In the genomic region with DNA sequence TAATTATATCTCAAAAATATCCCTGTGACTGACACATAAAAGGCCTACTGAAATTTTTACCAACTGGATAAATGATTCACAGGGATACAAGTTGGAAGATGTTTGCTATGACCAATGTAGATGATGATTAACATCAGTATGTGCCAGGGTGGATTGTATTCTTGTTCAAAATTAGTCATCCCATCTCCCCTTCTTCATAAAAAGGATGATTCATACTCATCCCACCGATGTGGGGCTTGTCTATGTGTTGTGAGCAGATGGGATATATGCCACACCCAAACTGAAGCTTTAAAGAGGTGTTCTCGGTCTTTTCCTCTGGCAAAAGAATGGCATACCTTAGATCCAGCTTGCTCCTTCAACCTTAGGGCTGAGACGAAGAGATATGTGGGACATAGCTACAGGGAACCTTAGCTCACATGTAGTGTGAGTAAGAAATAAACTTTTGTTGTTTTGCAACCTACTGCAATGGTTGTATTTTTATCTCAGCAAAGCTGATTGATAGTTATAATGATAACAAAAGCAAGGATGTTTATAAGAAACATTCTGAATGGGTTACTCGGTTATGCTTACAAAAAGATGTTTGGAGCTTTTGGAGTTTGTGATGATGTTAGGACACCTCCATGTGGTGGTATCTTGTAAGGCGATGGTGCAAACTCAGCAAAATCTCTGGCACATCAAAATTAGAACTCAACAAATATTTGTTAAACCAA, we compare ENCODE assay signal across 9 cellular contexts. TPM values are rescaled to one million over a fixed set of nuclear protein-coding genes. Genes with fewer than 3 reads are reported as not detected.
DNase-seq lines count a peak whose midpoint lies in the region; ATAC-seq, FAIRE-seq and TF ChIP-seq lines count a peak whose summit lies in the region.
"Had no signal": no experiment of that assay in that cellular context is flagged by ENCODE, and none has a peak within 500 bp of the region (broad histone marks: within the 10 kb centered on the region; RNA-seq: fewer than 3 reads in every experiment).

No MANE protein-coding gene starts in this region.

- no peak overlapping the region for H3K4me3 ChIP-seq in AG04450 (ENCODE audit: low read depth, low read length)
- H3K4me3 ChIP-seq in kidney (ENCODE audit: low read length in 2 of 2) = no peak overlapping the region
- no peak overlapping the region for H3K4me3 ChIP-seq in suprapubic skin

- TF ChIP-seq EP300 in suprapubic skin (IDR thresholded peaks at IDR 0.05) = no peak

- intact Hi-C loops in kidney (cut with DNase I) = no loop called here

- CTCF ChIA-PET in AG04450 (lab: Charles Lee) = interaction anchor here (0.5 to 2.1 kb wide), 33 partner anchors 10 to 1554 kb away, joined by 3 to 23 read pairs (median 3); a partner anchor contains a TSS

- peak; percentile 72 for ATAC-seq in GM18511 (IDR thresholded peaks at IDR 0.05; ENCODE audit: unreplicated experiment)
- ATAC-seq in HG03280 (IDR thresholded peaks at IDR 0.05; ENCODE audit: unreplicated experiment) = peak; percentile 56

- no peaks in the 10 kb centered on the region for H3K4me1 ChIP-seq in kidney (ENCODE audit: control insufficient read depth in 1 of 2, insufficient read depth in 1 of 2, low read depth in 1 of 2, low read length in 2 of 2)
- no peaks in the 10 kb centered on the region for H3K4me1 ChIP-seq in suprapubic skin

- DNase-seq in AG04450 (ENCODE audit: low read depth, low spot score) = peak; percentile 70
- DNase-seq in kidney = no peak
- DNase-seq in suprapubic skin (ENCODE audit: low spot score in 2 of 2) = no peak
- no peak for DNase-seq in NCI-H1436 (lab: John Stamatoyannopoulos, UW)
- DNase-seq in KBM-7 = no peak

- peak; percentile 79 for TF ChIP-seq CTCF in AG04450 (IDR thresholded peaks at IDR 0.05; ENCODE audit: low read depth, low read length)
- TF ChIP-seq CTCF in kidney (IDR thresholded peaks at IDR 0.05; ENCODE audit: borderline replicate concordance, extremely low read depth, insufficient read depth) = peak; percentile 28
- TF ChIP-seq CTCF in suprapubic skin (IDR thresholded peaks at IDR 0.05) = no peak

- H3K36me3 ChIP-seq in kidney (ENCODE audit: control insufficient read depth in 1 of 2, insufficient read depth in 2 of 2, low read length in 2 of 2) (no peaks in the 10 kb centered on the region), suprapubic skin (no peaks in the 10 kb centered on the region)

- H3K27ac ChIP-seq in AG04450 (ENCODE audit: low read depth, low read length) (peak overlapping the region; percentile 85), kidney (ENCODE audit: low read depth in 2 of 2, low read length in 2 of 2) (no peak overlapping the region), suprapubic skin (no peak overlapping the region)
- H3K27ac ChIP-seq: HL-60 had no signal

- 36% methylated on average over 5 of the region's 5 CpGs for WGBS in suprapubic skin

- no peaks in the 10 kb centered on the region for H3K9me3 ChIP-seq in AG04450 (ENCODE audit: control insufficient read depth, insufficient read depth, low read length)
- H3K9me3 ChIP-seq in kidney (ENCODE audit: control insufficient read depth in 1 of 2, low read length in 2 of 2) = no peaks in the 10 kb centered on the region
- H3K9me3 ChIP-seq in suprapubic skin = no peaks in the 10 kb centered on the region

- H3K27me3 ChIP-seq in AG04450 (ENCODE audit: control insufficient read depth, insufficient read depth, low read length) (no peaks in the 10 kb centered on the region), suprapubic skin (no peaks in the 10 kb centered on the region)

- in situ Hi-C loops in KBM-7 (cut with MboI; ENCODE audit: low pct_unique_long_range_greater_than_20kb, low sequenced_read_pairs) = no loop called here

- FAIRE-seq in TTC549 (lab: Jason Lieb, UNC) (peak; percentile 84), kidney (lab: Jason Lieb, UNC) (no peak)

- POLR2A ChIA-PET in AG04450 (lab: Yijun Ruan, JAX) = interaction anchor here (0.6 to 1.1 kb wide), 3 partner anchors 30 to 1116 kb away, joined by 5 to 9 read pairs (median 7); a partner anchor contains a TSS

- no peak overlapping the region for H3K9ac ChIP-seq in kidney (ENCODE audit: low read length in 2 of 2)

- TF ChIP-seq POLR2A in suprapubic skin (IDR thresholded peaks at IDR 0.05) = no peak

RNA-seq across cellular contexts. Expression of a gene that starts 29.4 kb away (rescaled TPM):
- polyA plus RNA-seq in AG04450 (2011; rRNA removed) = 0.61 and 0.69 TPM in 2 replicates
- polyA minus RNA-seq in AG04450 (2011; rRNA and poly(A)+ RNA removed) = 0.55 and 1.6 TPM in 2 replicates
- total RNA-seq in kidney = 5.7 TPM
- polyA plus RNA-seq in kidney (ENCODE audit: insufficient read depth, low read depth, low replicate concordance) = 7.1 TPM
- 1 to 10 TPM in 1 of 4 donors, under 1 TPM in 2, not detected in 1; 0.08 to 1.3 (median 0.10) TPM for total RNA-seq in suprapubic skin

RNA-seq across cellular contexts. Expression of a gene that starts 29.6 kb away (rescaled TPM):
- polyA plus RNA-seq in AG04450 (2011; rRNA removed) (8.5 and 11.1 TPM in 2 replicates), kidney (ENCODE audit: insufficient read depth, low read depth, low replicate concordance) (3.9 TPM)
- 12.4 and 22.1 TPM in 2 replicates for polyA minus RNA-seq in AG04450 (2011; rRNA and poly(A)+ RNA removed)
- total RNA-seq in kidney (18.7 TPM), suprapubic skin (10 to 100 TPM; 10.5 to 33.2 (median 13.7) TPM)

Comparison
In these comparisons a context has a peak if more than half of its experiments do, and no peak if none do; other contexts are left out.
1. CTCF ChIP-seq: peak in AG04450 (single experiment) and kidney (single experiment); none in suprapubic skin (0 of 2).